Comparison of ENCODE assay signal across 30 cellular contexts in genomic region chr1:80113168-80114038, GRCh38.
"Had no signal": no experiment of that assay in that cellular context is flagged by ENCODE, and none has a peak within 500 bp of the region (broad histone marks: within the 10 kb centered on the region; RNA-seq: fewer than 3 reads in every experiment).

No MANE protein-coding gene starts in this region.

- H3K27me3 ChIP-seq: colonic mucosa, esophagus muscularis mucosa, foreskin keratinocyte, gastroesophageal sphincter, heart left ventricle, hepatocyte, ovary, suprapubic skin, transverse colon, upper lobe of right lung, uterus had no signal

- H3K27ac ChIP-seq: colonic mucosa, epithelial cell of prostate, esophagus muscularis mucosa, foreskin keratinocyte, gastroesophageal sphincter, heart left ventricle, hepatocyte, ovary, suprapubic skin, transverse colon, upper lobe of right lung, uterus had no signal

- H3K4me3 ChIP-seq: colonic mucosa, esophagus muscularis mucosa, gastroesophageal sphincter, heart left ventricle, hepatocyte, lung, mucosa of descending colon, ovary, smooth muscle cell, suprapubic skin, transverse colon, upper lobe of right lung, uterus had no signal

- H3K4me1 ChIP-seq: colonic mucosa, esophagus muscularis mucosa, foreskin keratinocyte, gastroesophageal sphincter, heart left ventricle, suprapubic skin, transverse colon, upper lobe of right lung, uterus had no signal

- DNase-seq: colonic mucosa; effector CD8-positive, alpha-beta T cell; endodermal cell; foreskin keratinocyte; heart left ventricle; left colon; left ventricle myocardium superior; mucosa of descending colon; naive B cell; occipital lobe; ovary; posterior cingulate gyrus; stimulated activated CD4-positive, alpha-beta T cell treated with anti-CD3 and anti-CD28 coated beads, Interleukin-12 subunit alpha, Interleukin-12 subunit beta, amount 100 ng/mL, for 4 hours; stimulated activated CD4-positive, alpha-beta T cell treated with anti-CD3 and anti-CD28 coated beads, Interleukin-1b, Interleukin-23, amount 100 ng/mL, for 48 hours; stimulated activated CD4-positive, alpha-beta T cell treated with anti-CD3 and anti-CD28 coated beads, Interleukin-4, amount 100 ng/mL, for 1 hour; stimulated activated CD8-positive, alpha-beta memory T cell treated with anti-CD3 and anti-CD28 coated beads, Interleukin-4, amount 100 ng/mL, for 48 hours; stimulated activated naive CD4-positive, alpha-beta T cell; stimulated activated naive CD8-positive, alpha-beta T cell treated with anti-CD3 and anti-CD28 coated beads, Interleukin-15, amount 100 ng/mL, for 72 hours; transverse colon; upper lobe of right lung; uterus had no signal

- H3K79me2 ChIP-seq: hepatocyte had no signal

- H2AFZ ChIP-seq: hepatocyte had no signal

- ATAC-seq: foreskin keratinocyte; gastroesophageal sphincter; heart left ventricle; left colon; left ventricle myocardium superior; mucosa of descending colon; natural killer cell treated with Interleukin-12 subunit alpha and Interleukin-12 subunit beta and Interleukin-15 and Interleukin-18, amount 100 ng/mL, for 72 hours; sciatic nerve; stimulated activated naive CD8-positive, alpha-beta T cell treated with anti-CD3 and anti-CD28 coated beads, Interleukin-15, amount 100 ng/mL, for 72 hours; upper lobe of right lung had no signal

- H3K36me3 ChIP-seq: colonic mucosa, esophagus muscularis mucosa, gastroesophageal sphincter, heart left ventricle, ovary, suprapubic skin, transverse colon, upper lobe of right lung, uterus had no signal

- H3K4me2 ChIP-seq: hepatocyte, smooth muscle cell had no signal

- H3K9me3 ChIP-seq: colonic mucosa, uterus had no signal
